ENCODE assay signal across 1 cellular context in the genomic region with DNA sequence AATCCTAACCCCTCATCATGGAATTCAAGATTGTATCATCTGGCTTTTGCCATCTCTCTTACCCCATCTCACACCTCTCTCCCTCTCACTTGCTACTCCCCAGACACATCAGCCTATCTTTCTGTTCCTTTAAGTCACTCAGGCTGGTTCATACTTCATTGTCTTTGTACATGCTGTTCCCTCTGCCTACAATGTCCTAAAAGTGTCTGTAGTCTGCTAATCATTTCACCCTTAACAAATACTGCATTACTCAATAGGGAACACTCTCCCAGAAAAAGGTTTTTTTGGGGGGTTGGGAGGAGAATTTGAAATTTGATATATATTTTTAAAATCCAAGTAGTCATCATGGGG.
TF ChIP-seq lines count a peak whose summit lies in the region.

No MANE protein-coding gene starts in this region.

TF ChIP-seq in K562, 482 proteins besides CTCF, POLR2A, EP300 and RAD21 (continued from another document):
- TF ChIP-seq, protein P1, sequence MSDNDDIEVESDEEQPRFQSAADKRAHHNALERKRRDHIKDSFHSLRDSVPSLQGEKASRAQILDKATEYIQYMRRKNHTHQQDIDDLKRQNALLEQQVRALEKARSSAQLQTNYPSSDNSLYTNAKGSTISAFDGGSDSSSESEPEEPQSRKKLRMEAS (CRISPR knock-in tag; IDR thresholded peaks at IDR 0.05) = no peak
- TF ChIP-seq, protein P2, sequence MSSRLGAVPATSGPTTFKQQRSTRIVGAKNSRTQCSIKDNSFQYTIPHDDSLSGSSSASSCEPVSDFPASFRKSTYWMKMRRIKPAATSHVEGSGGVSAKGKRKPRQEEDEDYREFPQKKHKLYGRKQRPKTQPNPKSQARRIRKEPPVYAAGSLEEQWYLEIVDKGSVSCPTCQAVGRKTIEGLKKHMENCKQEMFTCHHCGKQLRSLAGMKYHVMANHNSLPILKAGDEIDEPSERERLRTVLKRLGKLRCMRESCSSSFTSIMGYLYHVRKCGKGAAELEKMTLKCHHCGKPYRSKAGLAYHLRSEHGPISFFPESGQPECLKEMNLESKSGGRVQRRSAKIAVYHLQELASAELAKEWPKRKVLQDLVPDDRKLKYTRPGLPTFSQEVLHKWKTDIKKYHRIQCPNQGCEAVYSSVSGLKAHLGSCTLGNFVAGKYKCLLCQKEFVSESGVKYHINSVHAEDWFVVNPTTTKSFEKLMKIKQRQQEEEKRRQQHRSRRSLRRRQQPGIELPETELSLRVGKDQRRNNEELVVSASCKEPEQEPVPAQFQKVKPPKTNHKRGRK (tag; IDR thresholded peaks at IDR 0.05) = no peak
- no peak for TF ChIP-seq PHF21A (IDR thresholded peaks at IDR 0.05; ENCODE audit: borderline replicate concordance, low read depth)
- peak; percentile 62; the same call in 1 of the 2 replicates for TF ChIP-seq NFRKB (IDR thresholded peaks at IDR 0.05; ENCODE audit: low read depth)
- TF ChIP-seq SIRT6 (IDR thresholded peaks at IDR 0.05; ENCODE audit: low read depth, low read length) = no peak
- TF ChIP-seq ZNF644 (tag; IDR thresholded peaks at IDR 0.05; ENCODE audit: low read depth) = no peak
- TF ChIP-seq, protein P3, sequence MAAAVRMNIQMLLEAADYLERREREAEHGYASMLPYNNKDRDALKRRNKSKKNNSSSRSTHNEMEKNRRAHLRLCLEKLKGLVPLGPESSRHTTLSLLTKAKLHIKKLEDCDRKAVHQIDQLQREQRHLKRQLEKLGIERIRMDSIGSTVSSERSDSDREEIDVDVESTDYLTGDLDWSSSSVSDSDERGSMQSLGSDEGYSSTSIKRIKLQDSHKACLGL (CRISPR knock-in tag; IDR thresholded peaks at IDR 0.05; ENCODE audit: borderline replicate concordance, poor library complexity, severe bottlenecking) = no peak
- no peak for TF ChIP-seq FOXA1 (IDR thresholded peaks at IDR 0.05; ENCODE audit: borderline replicate concordance)
- TF ChIP-seq ZNF384 (IDR thresholded peaks at IDR 0.05; ENCODE audit: low read depth, low read length) = no peak
- TF ChIP-seq ZNF551 (CRISPR knock-in tag; IDR thresholded peaks at IDR 0.05) = no peak
- TF ChIP-seq SAFB2 (IDR thresholded peaks at IDR 0.05; ENCODE audit: borderline replicate concordance, low read depth, low read length, severe bottlenecking) = no peak
- TF ChIP-seq, protein P4, sequence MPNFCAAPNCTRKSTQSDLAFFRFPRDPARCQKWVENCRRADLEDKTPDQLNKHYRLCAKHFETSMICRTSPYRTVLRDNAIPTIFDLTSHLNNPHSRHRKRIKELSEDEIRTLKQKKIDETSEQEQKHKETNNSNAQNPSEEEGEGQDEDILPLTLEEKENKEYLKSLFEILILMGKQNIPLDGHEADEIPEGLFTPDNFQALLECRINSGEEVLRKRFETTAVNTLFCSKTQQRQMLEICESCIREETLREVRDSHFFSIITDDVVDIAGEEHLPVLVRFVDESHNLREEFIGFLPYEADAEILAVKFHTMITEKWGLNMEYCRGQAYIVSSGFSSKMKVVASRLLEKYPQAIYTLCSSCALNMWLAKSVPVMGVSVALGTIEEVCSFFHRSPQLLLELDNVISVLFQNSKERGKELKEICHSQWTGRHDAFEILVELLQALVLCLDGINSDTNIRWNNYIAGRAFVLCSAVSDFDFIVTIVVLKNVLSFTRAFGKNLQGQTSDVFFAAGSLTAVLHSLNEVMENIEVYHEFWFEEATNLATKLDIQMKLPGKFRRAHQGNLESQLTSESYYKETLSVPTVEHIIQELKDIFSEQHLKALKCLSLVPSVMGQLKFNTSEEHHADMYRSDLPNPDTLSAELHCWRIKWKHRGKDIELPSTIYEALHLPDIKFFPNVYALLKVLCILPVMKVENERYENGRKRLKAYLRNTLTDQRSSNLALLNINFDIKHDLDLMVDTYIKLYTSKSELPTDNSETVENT (CRISPR knock-in tag; IDR thresholded peaks at IDR 0.05) = no peak
- no peak for TF ChIP-seq RCOR1 (IDR thresholded peaks at IDR 0.05; ENCODE audit: borderline replicate concordance in 1 of 2, low read depth in 2 of 2, low read length in 2 of 2)
- TF ChIP-seq ZNF408 (CRISPR knock-in tag; IDR thresholded peaks at IDR 0.05; ENCODE audit: low read depth) = no peak
- no peak for TF ChIP-seq NCOA2 (IDR thresholded peaks at IDR 0.05; ENCODE audit: partially characterized antibody in 2 of 2)
- TF ChIP-seq KAT7 (CRISPR knock-in tag; IDR thresholded peaks at IDR 0.05; ENCODE audit: borderline replicate concordance) = no peak
- TF ChIP-seq NR2F6 (CRISPR knock-in tag; IDR thresholded peaks at IDR 0.05) = no peak
- TF ChIP-seq ZNF3 (CRISPR knock-in tag; IDR thresholded peaks at IDR 0.05) = no peak
- no peak for TF ChIP-seq DMBX1 (CRISPR knock-in tag; IDR thresholded peaks at IDR 0.05; ENCODE audit: borderline replicate concordance)
- TF ChIP-seq, protein P5, sequence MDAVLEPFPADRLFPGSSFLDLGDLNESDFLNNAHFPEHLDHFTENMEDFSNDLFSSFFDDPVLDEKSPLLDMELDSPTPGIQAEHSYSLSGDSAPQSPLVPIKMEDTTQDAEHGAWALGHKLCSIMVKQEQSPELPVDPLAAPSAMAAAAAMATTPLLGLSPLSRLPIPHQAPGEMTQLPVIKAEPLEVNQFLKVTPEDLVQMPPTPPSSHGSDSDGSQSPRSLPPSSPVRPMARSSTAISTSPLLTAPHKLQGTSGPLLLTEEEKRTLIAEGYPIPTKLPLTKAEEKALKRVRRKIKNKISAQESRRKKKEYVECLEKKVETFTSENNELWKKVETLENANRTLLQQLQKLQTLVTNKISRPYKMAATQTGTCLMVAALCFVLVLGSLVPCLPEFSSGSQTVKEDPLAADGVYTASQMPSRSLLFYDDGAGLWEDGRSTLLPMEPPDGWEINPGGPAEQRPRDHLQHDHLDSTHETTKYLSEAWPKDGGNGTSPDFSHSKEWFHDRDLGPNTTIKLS (IDR thresholded peaks at IDR 0.05; ENCODE audit: borderline replicate concordance, low read depth) = no peak
- TF ChIP-seq GTF2A2 (tag; IDR thresholded peaks at IDR 0.05) = 0 out of 2 replicates have a peak, but pooled peaks have one; percentile 37
- TF ChIP-seq, protein P6, sequence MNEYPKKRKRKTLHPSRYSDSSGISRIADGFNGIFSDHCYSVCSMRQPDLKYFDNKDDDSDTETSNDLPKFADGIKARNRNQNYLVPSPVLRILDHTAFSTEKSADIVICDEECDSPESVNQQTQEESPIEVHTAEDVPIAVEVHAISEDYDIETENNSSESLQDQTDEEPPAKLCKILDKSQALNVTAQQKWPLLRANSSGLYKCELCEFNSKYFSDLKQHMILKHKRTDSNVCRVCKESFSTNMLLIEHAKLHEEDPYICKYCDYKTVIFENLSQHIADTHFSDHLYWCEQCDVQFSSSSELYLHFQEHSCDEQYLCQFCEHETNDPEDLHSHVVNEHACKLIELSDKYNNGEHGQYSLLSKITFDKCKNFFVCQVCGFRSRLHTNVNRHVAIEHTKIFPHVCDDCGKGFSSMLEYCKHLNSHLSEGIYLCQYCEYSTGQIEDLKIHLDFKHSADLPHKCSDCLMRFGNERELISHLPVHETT (CRISPR knock-in tag; conservative IDR thresholded peaks at IDR 0.05 in 1 of 2, IDR thresholded peaks at IDR 0.05 in 1 of 2) = no peak
- no peak for TF ChIP-seq NRF1 (conservative IDR thresholded peaks at IDR 0.05 in 1 of 2, IDR thresholded peaks at IDR 0.05 in 1 of 2)
- no peak for TF ChIP-seq RNF2 (IDR thresholded peaks at IDR 0.05)
- no peak for TF ChIP-seq SRSF1 (IDR thresholded peaks at IDR 0.05; ENCODE audit: low read depth, low read length)
- TF ChIP-seq FOXK1 (CRISPR knock-in tag; IDR thresholded peaks at IDR 0.05; ENCODE audit: borderline replicate concordance) = no peak
- no peak for TF ChIP-seq HIVEP1 (CRISPR knock-in tag; IDR thresholded peaks at IDR 0.05)
